In the genomic region with DNA sequence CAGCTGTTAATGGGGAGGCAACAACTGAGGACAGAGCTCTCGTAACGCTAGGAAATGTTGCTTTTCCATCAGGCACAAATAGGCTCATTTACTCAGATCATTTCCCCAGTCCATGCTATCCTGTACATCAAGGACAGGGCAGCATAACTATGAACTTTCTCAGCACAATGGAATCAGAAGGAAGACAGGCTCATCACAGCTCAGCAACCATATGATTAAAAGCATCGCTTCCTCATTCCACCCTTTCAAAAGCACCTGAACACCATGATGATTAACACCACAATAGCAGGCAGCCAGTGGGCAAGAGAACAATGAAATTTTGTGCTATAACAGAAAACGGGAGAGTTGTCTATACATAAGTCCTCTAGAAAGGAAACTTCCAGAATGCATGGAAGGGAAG, we compare ENCODE assay signal across 1 cellular context.
TF ChIP-seq lines count a peak whose summit lies in the region.

No MANE protein-coding gene starts in this region.

TF ChIP-seq in GM23338, 12 proteins besides CTCF, POLR2A, EP300 and RAD21:
- TF ChIP-seq REST (IDR thresholded peaks at IDR 0.05; ENCODE audit: unreplicated experiment): no peak
- TF ChIP-seq EZH2phosphoT487 (IDR thresholded peaks at IDR 0.05; ENCODE audit: unreplicated experiment): no peak
- TF ChIP-seq EZH2 (IDR thresholded peaks at IDR 0.05; ENCODE audit: low read depth, unreplicated experiment): no peak
- TF ChIP-seq ZNF331 (CRISPR knock-in tag; IDR thresholded peaks at IDR 0.05; ENCODE audit: low read depth): no peak
- TF ChIP-seq JUNB (IDR thresholded peaks at IDR 0.05; ENCODE audit: unreplicated experiment): no peak
- TF ChIP-seq STAT1 (IDR thresholded peaks at IDR 0.05; ENCODE audit: unreplicated experiment): no peak
- TF ChIP-seq CREB1 (CRISPR knock-in tag; IDR thresholded peaks at IDR 0.05; ENCODE audit: low read depth): no peak
- TF ChIP-seq ZNF114 (CRISPR knock-in tag; IDR thresholded peaks at IDR 0.05): no peak
- no peak for TF ChIP-seq ZNF462 (CRISPR knock-in tag; IDR thresholded peaks at IDR 0.05)
- no peak for TF ChIP-seq ETS1 (IDR thresholded peaks at IDR 0.05)
- no peak for TF ChIP-seq POLR2AphosphoS5 (IDR thresholded peaks at IDR 0.05; ENCODE audit: low read depth)
- no peak for TF ChIP-seq NANOG (IDR thresholded peaks at IDR 0.05; ENCODE audit: borderline replicate concordance)
